Comparison of ENCODE assay signal across 8 cellular contexts in the genomic region with DNA sequence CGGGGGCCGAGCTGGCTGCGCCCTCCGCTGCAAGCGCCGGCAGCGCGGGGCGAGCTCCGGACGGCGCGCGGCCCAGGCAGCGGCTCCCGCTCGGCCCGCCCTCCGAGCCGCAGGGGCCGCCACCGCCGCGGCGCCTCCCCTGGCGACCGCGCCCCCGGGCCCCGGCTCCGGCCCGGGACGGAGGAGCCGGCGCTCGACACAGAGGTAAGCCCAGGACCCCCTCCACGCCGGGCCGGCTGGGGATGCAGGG. TPM values are rescaled to one million over a fixed set of nuclear protein-coding genes. Genes with fewer than 3 reads are reported as not detected.
DNase-seq lines count a peak whose midpoint lies in the region; ATAC-seq and TF ChIP-seq lines count a peak whose summit lies in the region.

No MANE protein-coding gene starts in this region.

- in situ Hi-C loops in IMR-90 (cut with MboI; ENCODE audit: low sequenced_read_pairs), result loop anchor here (10.0 kb wide), 1 partner anchor 322 kb away; no protein-coding TSS in a partner anchor

- H4K91ac ChIP-seq in IMR-90 (ENCODE audit: insufficient read depth, low read depth, low read length), result peak overlapping the region; percentile 4; the same call in 1 of the 2 replicates

- H3K4ac ChIP-seq in IMR-90 (ENCODE audit: low read depth, low read length), result peak overlapping the region; percentile 54; the same call in 1 of the 2 replicates

- H3K4me3 ChIP-seq in GM12875 (ENCODE audit: low read depth, low read length) (peak overlapping the region; percentile 57), IMR-90 (ENCODE audit: insufficient read depth, low read depth, low read length) (peak overlapping the region; percentile 53), epithelial cell of proximal tubule (ENCODE audit: low read depth, low read length) (peak overlapping the region; percentile 71), sigmoid colon (peak overlapping the region; percentile 77 to 98 (median 90))

- no peaks in the 10 kb centered on the region for H3K36me3 ChIP-seq in IMR-90 (ENCODE audit: control insufficient read depth, insufficient read depth, low read length)
- no peaks in the 10 kb centered on the region for H3K36me3 ChIP-seq in sigmoid colon

- no peak overlapping the region for H2BK15ac ChIP-seq in IMR-90 (ENCODE audit: low read depth, low read length)

- H3K9ac ChIP-seq in IMR-90 (ENCODE audit: low read depth, low read length), result peak overlapping the region; percentile 86

- POLR2A ChIA-PET in IMR-90 (lab: Charles Lee; ENCODE audit: unreplicated experiment), result no interaction called here

- TF ChIP-seq CTCF in GM12875 (IDR thresholded peaks at IDR 0.05; ENCODE audit: borderline replicate concordance, insufficient read depth, low read depth, low read length) (no peak), IMR-90 (conservative IDR thresholded peaks at IDR 0.05; ENCODE audit: low read depth, low read length) (no peak), epithelial cell of proximal tubule (conservative IDR thresholded peaks at IDR 0.05; ENCODE audit: low read depth, low read length) (no peak), sigmoid colon (IDR thresholded peaks at IDR 0.05) (no peak), glutamatergic neuron (IDR thresholded peaks at IDR 0.05; ENCODE audit: partially characterized antibody, unreplicated experiment) (no peak)

- peaks cover 0 to 24% of the 10 kb centered on the region in 2 experiments; a peak in 2 of 4 replicates for H3K79me1 ChIP-seq in IMR-90 (ENCODE audit: low read depth in 1 of 2, low read length in 2 of 2)

- peaks cover 12% of the 10 kb centered on the region for H3K9me3 Mint-ChIP-seq in glutamatergic neuron (ENCODE audit: unreplicated experiment)

- H3K27me3 ChIP-seq in IMR-90 (ENCODE audit: control insufficient read depth, insufficient read depth, low read length), result no peaks in the 10 kb centered on the region
- H3K27me3 ChIP-seq in sigmoid colon, result no peaks in the 10 kb centered on the region

- H4K5ac ChIP-seq in IMR-90 (ENCODE audit: low read depth, low read length), result no peak overlapping the region

- TF ChIP-seq EP300 in sigmoid colon (IDR thresholded peaks at IDR 0.05), result no peak

- H4K8ac ChIP-seq in IMR-90 (ENCODE audit: low read depth in 2 of 2, low read length in 2 of 2), result no peak overlapping the region; a peak in 1 of 4 replicates

- no peak for TF ChIP-seq RAD21 in IMR-90 (IDR thresholded peaks at IDR 0.05; ENCODE audit: low read length)

- H4K20me1 ChIP-seq in IMR-90 (ENCODE audit: insufficient read depth, low read length), result peaks cover 23% of the 10 kb centered on the region

- no peak overlapping the region for H3K27ac Mint-ChIP-seq in glutamatergic neuron (ENCODE audit: unreplicated experiment)

- H3K4me2 ChIP-seq in IMR-90 (ENCODE audit: low read depth, low read length), result no peak overlapping the region

- ATAC-seq in GM21528 (IDR thresholded peaks at IDR 0.05; ENCODE audit: low FRiP score, unreplicated experiment), result peak; percentile 68
- no peak for ATAC-seq in IMR-90 (ENCODE audit: low read depth)

- peak overlapping the region; percentile 93 for H2AK9ac ChIP-seq in IMR-90 (replicated peaks; ENCODE audit: low read depth, low read length, poor library complexity)

- H3K9me3 ChIP-seq in IMR-90 (ENCODE audit: control insufficient read depth, insufficient read depth, low read length) (no peaks in the 10 kb centered on the region), sigmoid colon (no peaks in the 10 kb centered on the region)

- peak overlapping the region; percentile 87 for H3K27ac ChIP-seq in IMR-90 (ENCODE audit: insufficient read depth, low read length)
- peak overlapping the region; percentile 92 to 95 (median 93) for H3K27ac ChIP-seq in sigmoid colon

- H3K27me3 Mint-ChIP-seq in glutamatergic neuron (ENCODE audit: unreplicated experiment), result peaks cover 4% of the 10 kb centered on the region

- H2BK5ac ChIP-seq in IMR-90 (ENCODE audit: low read depth, low read length, poor library complexity, severe bottlenecking), result peak overlapping the region; percentile 93

- no peak overlapping the region for H3K56ac ChIP-seq in IMR-90 (ENCODE audit: extremely low read depth, insufficient read depth, low read length)

- CTCF ChIA-PET in IMR-90 (lab: Yijun Ruan, JAX), result interaction anchor here (0.7 kb wide), 1 partner anchor 175 kb away, joined by 3 read pairs; no protein-coding TSS in a partner anchor

- H3K4me3 Mint-ChIP-seq in glutamatergic neuron (ENCODE audit: unreplicated experiment), result no peak overlapping the region

- intact Hi-C loops in IMR-90 (cut with micrococcal nuclease), result loop anchor here (1.0 to 5.0 kb wide), 7 partner anchors 54 to 321 kb away; no protein-coding TSS in a partner anchor
- intact Hi-C loops in sigmoid colon (cut with DNase I), result loop anchor here (5.0 kb wide), 5 partner anchors 41 to 324 kb away; no protein-coding TSS in a partner anchor

- TF ChIP-seq POLR2A in IMR-90 (IDR thresholded peaks at IDR 0.05; ENCODE audit: low read depth, low read length), result no peak; the same call in 1 of the 2 replicates
- TF ChIP-seq POLR2A in sigmoid colon (IDR thresholded peaks at IDR 0.05), result no peak

- peak overlapping the region; percentile 89 for H2AFZ ChIP-seq in IMR-90 (replicated peaks; ENCODE audit: low read length, poor library complexity)

- no TSS peak for BruUV-seq in IMR-90 (replicated peaks; lab: Mats Ljungman, UMichigan)

- WGBS in IMR-90 (ENCODE audit: extremely low coverage in 2 of 2, insufficient read length in 1 of 2), 2 experiments, result 1% methylated on average over 13 of the region's 39 CpGs; no CpG with 5 or more reads in 1 of the 2 experiments
- 0 to 1% methylated on average over 39 of the region's 39 CpGs for WGBS in sigmoid colon, 2 donors

- no peak overlapping the region for H3K14ac ChIP-seq in IMR-90 (replicated peaks; ENCODE audit: low read depth, low read length)

- H2BK20ac ChIP-seq in IMR-90 (ENCODE audit: low read depth, low read length), result no peak overlapping the region

- H2BK120ac ChIP-seq in IMR-90 (ENCODE audit: low read depth, low read length), result no peak overlapping the region

- dilution Hi-C loops in IMR-90 (cut with HindIII; ENCODE audit: low sequenced_read_pairs, unreplicated experiment), result no loop called here

- DNase-seq in IMR-90 (no peak), epithelial cell of proximal tubule (ENCODE audit: low read depth) (no peak), sigmoid colon (no peak), glutamatergic neuron (no peak), HK-2 (ENCODE audit: unreplicated experiment) (no peak), activated gamma-delta T cell treated with Interleukin-2 at 50 U/mL for 16 hours (no peak)

- H3K9me1 ChIP-seq in IMR-90 (ENCODE audit: insufficient read depth, low read length), result peaks cover 8% of the 10 kb centered on the region; the same call in 1 of the 2 replicates

- no peaks in the 10 kb centered on the region for H3K36me3 Mint-ChIP-seq in glutamatergic neuron (ENCODE audit: unreplicated experiment)

- peaks cover 16% of the 10 kb centered on the region; the same call in 1 of the 2 replicates for H3K4me1 ChIP-seq in IMR-90 (ENCODE audit: control insufficient read depth, insufficient read depth, low read length)
- H3K4me1 ChIP-seq in sigmoid colon, result peaks cover 0 to 45% (median 29%) of the 10 kb centered on the region in 4 donors

- H3K18ac ChIP-seq in IMR-90 (ENCODE audit: low read depth, low read length), result no peak overlapping the region; the same call in 1 of the 2 replicates

- no peak overlapping the region for H2AK5ac ChIP-seq in IMR-90 (ENCODE audit: low read depth, low read length)

- peaks cover 27% of the 10 kb centered on the region for H3K4me1 Mint-ChIP-seq in glutamatergic neuron (ENCODE audit: low read depth, unreplicated experiment)

- no peak overlapping the region for H3K23ac ChIP-seq in IMR-90 (ENCODE audit: low read depth, low read length)

TF ChIP-seq in IMR-90, 13 proteins besides CTCF, POLR2A, EP300 and RAD21 (continues in another document):
- TF ChIP-seq MXI1 (IDR thresholded peaks at IDR 0.05; ENCODE audit: borderline replicate concordance, low read depth, low read length), result no peak
- no peak; the same call in 1 of the 2 replicates for TF ChIP-seq SMC3 (IDR thresholded peaks at IDR 0.05; ENCODE audit: low read depth, low read length)
- no peak for TF ChIP-seq MAZ (IDR thresholded peaks at IDR 0.05; ENCODE audit: borderline replicate concordance, low read depth, low read length)
- no peak for TF ChIP-seq RCOR1 (IDR thresholded peaks at IDR 0.05; ENCODE audit: insufficient replicate concordance, low read length)
- no peak for TF ChIP-seq MAFK (IDR thresholded peaks at IDR 0.05; ENCODE audit: low read depth, low read length)
- TF ChIP-seq, protein P1, sequence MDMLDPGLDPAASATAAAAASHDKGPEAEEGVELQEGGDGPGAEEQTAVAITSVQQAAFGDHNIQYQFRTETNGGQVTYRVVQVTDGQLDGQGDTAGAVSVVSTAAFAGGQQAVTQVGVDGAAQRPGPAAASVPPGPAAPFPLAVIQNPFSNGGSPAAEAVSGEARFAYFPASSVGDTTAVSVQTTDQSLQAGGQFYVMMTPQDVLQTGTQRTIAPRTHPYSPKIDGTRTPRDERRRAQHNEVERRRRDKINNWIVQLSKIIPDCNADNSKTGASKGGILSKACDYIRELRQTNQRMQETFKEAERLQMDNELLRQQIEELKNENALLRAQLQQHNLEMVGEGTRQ (IDR thresholded peaks at IDR 0.05; ENCODE audit: low read depth, low read length), result no peak
- no peak for TF ChIP-seq FOS (IDR thresholded peaks at IDR 0.05; ENCODE audit: low read depth, low read length)
- TF ChIP-seq CEBPB (IDR thresholded peaks at IDR 0.05; ENCODE audit: low read depth, low read length), result no peak
- TF ChIP-seq, protein P2, sequence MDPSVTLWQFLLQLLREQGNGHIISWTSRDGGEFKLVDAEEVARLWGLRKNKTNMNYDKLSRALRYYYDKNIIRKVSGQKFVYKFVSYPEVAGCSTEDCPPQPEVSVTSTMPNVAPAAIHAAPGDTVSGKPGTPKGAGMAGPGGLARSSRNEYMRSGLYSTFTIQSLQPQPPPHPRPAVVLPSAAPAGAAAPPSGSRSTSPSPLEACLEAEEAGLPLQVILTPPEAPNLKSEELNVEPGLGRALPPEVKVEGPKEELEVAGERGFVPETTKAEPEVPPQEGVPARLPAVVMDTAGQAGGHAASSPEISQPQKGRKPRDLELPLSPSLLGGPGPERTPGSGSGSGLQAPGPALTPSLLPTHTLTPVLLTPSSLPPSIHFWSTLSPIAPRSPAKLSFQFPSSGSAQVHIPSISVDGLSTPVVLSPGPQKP (IDR thresholded peaks at IDR 0.05; ENCODE audit: borderline replicate concordance, low read depth, low read length), result no peak
- TF ChIP-seq RFX5 (IDR thresholded peaks at IDR 0.05; ENCODE audit: low read depth, low read length), result no peak
- TF ChIP-seq NFE2L2 (IDR thresholded peaks at IDR 0.05; ENCODE audit: low read depth, low read length), result no peak

RNA-seq across cellular contexts. Expression of a gene that starts 0.2 kb away (rescaled TPM):
- total RNA-seq in IMR-90 (2012; rRNA removed), result 118 and 145 TPM in 2 replicates
- polyA plus RNA-seq in IMR-90 (2012; rRNA removed), result 155 and 175 TPM in 2 replicates
- polyA plus RNA-seq in IMR-90 (2012; cell fraction: cytosol; rRNA removed), result 85.4 and 86.8 TPM in 2 replicates
- polyA plus RNA-seq in IMR-90 (2012; cell fraction: nucleus; rRNA removed; ENCODE audit: low replicate concordance), result 65.5 and 124 TPM in 2 replicates
- 93.9 and 115 TPM in 2 replicates for total RNA-seq in epithelial cell of proximal tubule
- 100 to 1,000 TPM in 2 of 4 donors, 10 to 100 TPM in 2; 63.5 to 153 (median 89.0) TPM for total RNA-seq in sigmoid colon
- polyA plus RNA-seq in sigmoid colon, result 100 to 1,000 TPM; 103 to 305 (median 167) TPM
- 45.5 TPM for total RNA-seq in glutamatergic neuron (ENCODE audit: unreplicated experiment)
